15 cellular contexts compared by ENCODE assay signal in the genomic region with DNA sequence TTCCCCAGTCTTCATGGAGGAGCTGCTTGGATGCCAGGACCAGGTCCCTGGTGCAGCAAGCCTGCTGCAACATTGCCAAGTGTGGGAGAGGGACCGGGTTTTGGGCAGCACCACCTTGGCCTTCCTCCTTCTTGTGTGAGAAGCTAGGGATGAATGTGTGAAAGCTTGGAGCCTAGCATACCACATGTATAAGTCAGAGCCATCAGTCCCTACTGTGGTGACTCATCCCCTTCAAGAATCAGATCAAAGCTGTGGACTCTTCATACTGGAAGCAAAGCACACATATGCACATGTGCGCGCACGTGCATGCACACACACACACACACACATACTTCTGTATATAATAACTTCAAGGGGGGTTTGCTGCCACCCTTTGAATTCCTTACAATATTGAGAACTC.
DNase-seq lines count a peak whose midpoint lies in the region; ATAC-seq, FAIRE-seq and TF ChIP-seq lines count a peak whose summit lies in the region.
"Had no signal": no experiment of that assay in that cellular context is flagged by ENCODE, and none has a peak within 500 bp of the region (broad histone marks: within the 10 kb centered on the region; RNA-seq: fewer than 3 reads in every experiment).

No MANE protein-coding gene starts in this region.

- no peak overlapping the region for H3K4me3 Mint-ChIP-seq in astrocyte (ENCODE audit: unreplicated experiment)
- H3K4me3 Mint-ChIP-seq in chondrocyte (ENCODE audit: unreplicated experiment) = no peak overlapping the region

- H3K27me3 ChIP-seq in ACC112 (ENCODE audit: insufficient read depth, low read length) (no peaks in the 10 kb centered on the region), astrocyte (ENCODE audit: insufficient read depth, low read length) (peaks cover 2% of the 10 kb centered on the region)
- H3K27me3 ChIP-seq: BLaER1, ovary had no signal

- peaks cover 13% of the 10 kb centered on the region for H3K4me1 Mint-ChIP-seq in astrocyte (ENCODE audit: low read depth, unreplicated experiment)
- H3K4me1 Mint-ChIP-seq in chondrocyte (ENCODE audit: low read depth) = peaks cover 6% of the 10 kb centered on the region

- DNase-seq in HFF-Myc (ENCODE audit: extremely low read depth, low read depth) = peak; percentile 62
- DNase-seq in astrocyte (ENCODE audit: low read depth) = peak; percentile 93
- peak; percentile 74 for DNase-seq in iris pigment epithelial cell (ENCODE audit: low read depth)
- no peak for DNase-seq in NCI-H524 (lab: John Stamatoyannopoulos, UW)
- no peak for DNase-seq in chondrocyte (ENCODE audit: low spot score)
- DNase-seq: activated CD8-positive, alpha-beta memory T cell treated with anti-CD3 and anti-CD28 coated beads for 24 hours; left ventricle myocardium inferior; NCI-H1092; ovary; stimulated activated CD4-positive, alpha-beta T cell treated with anti-CD3 and anti-CD28 coated beads, Interleukin-1b, Interleukin-23, amount 100 ng/mL, for 48 hours; stimulated activated naive CD4-positive, alpha-beta T cell treated with Interleukin-2 at 50 U/mL for 16 hours had no signal

- H3K27me3 Mint-ChIP-seq in astrocyte (ENCODE audit: low read depth, unreplicated experiment) (peaks cover 2% of the 10 kb centered on the region), chondrocyte (ENCODE audit: low read depth) (peaks cover 6% of the 10 kb centered on the region)

- H3K79me2 ChIP-seq in ACC112 (ENCODE audit: control insufficient read depth, insufficient read depth, low read length, unreplicated experiment) (no peaks in the 10 kb centered on the region), astrocyte (ENCODE audit: insufficient read depth, low read length) (no peaks in the 10 kb centered on the region)

- H4K20me1 ChIP-seq in astrocyte (ENCODE audit: insufficient read depth, low read length) = no peaks in the 10 kb centered on the region
- H4K20me1 ChIP-seq: BLaER1 had no signal

- TF ChIP-seq CTCF in HFF-Myc (IDR thresholded peaks at IDR 0.05; ENCODE audit: low read depth, low read length, missing control alignments) (no peak), astrocyte (IDR thresholded peaks at IDR 0.05; ENCODE audit: insufficient read depth, low read depth, low read length) (no peak), chondrocyte (IDR thresholded peaks at IDR 0.05) (no peak)

- H3K9ac ChIP-seq in astrocyte (ENCODE audit: low read length) = no peak overlapping the region
- H3K9ac ChIP-seq: BLaER1 had no signal

- H3K9me3 Mint-ChIP-seq in astrocyte (ENCODE audit: unreplicated experiment) (peaks cover 2% of the 10 kb centered on the region), chondrocyte (ENCODE audit: low read depth) (no peaks in the 10 kb centered on the region)

- H3K27ac Mint-ChIP-seq in astrocyte (ENCODE audit: unreplicated experiment) (peak overlapping the region; percentile 63), chondrocyte (ENCODE audit: unreplicated experiment) (no peak overlapping the region)

- peak overlapping the region; percentile 2 for H3K4me2 ChIP-seq in astrocyte (ENCODE audit: low read length)
- H3K4me2 ChIP-seq: BLaER1 had no signal

- H2AFZ ChIP-seq in ACC112 (ENCODE audit: low read length, unreplicated experiment) (no peak overlapping the region), astrocyte (ENCODE audit: low read depth, low read length) (no peak overlapping the region)

- ATAC-seq in GM21619 (IDR thresholded peaks at IDR 0.05; ENCODE audit: unreplicated experiment) = no peak
- ATAC-seq in HG03457 (IDR thresholded peaks at IDR 0.05; ENCODE audit: unreplicated experiment) = no peak

- no peaks in the 10 kb centered on the region for H3K36me3 ChIP-seq in ACC112 (ENCODE audit: insufficient read depth, low read length)
- H3K36me3 ChIP-seq in astrocyte (ENCODE audit: insufficient read depth, low read length) = no peaks in the 10 kb centered on the region
- H3K36me3 ChIP-seq: BLaER1, left ventricle myocardium inferior, ovary had no signal

- H3K36me3 Mint-ChIP-seq in astrocyte (ENCODE audit: low read depth, unreplicated experiment) (no peaks in the 10 kb centered on the region), chondrocyte (ENCODE audit: low read depth) (peaks cover 1% of the 10 kb centered on the region)

- H3K4me1 ChIP-seq in ACC112 (ENCODE audit: control insufficient read depth, insufficient read depth, low read length, unreplicated experiment) (peaks cover 16% of the 10 kb centered on the region), astrocyte (ENCODE audit: insufficient read depth, low read length) (peaks cover 4% of the 10 kb centered on the region)
- H3K4me1 ChIP-seq: left ventricle myocardium inferior had no signal

- H3K4me3 ChIP-seq in ACC112 (ENCODE audit: low read depth, low read length) = no peak overlapping the region
- no peak overlapping the region for H3K4me3 ChIP-seq in HFF-Myc (replicated peaks; ENCODE audit: low read depth, low read length)
- no peak overlapping the region for H3K4me3 ChIP-seq in astrocyte (ENCODE audit: insufficient read depth, low read depth, low read length)
- H3K4me3 ChIP-seq: BLaER1, left ventricle myocardium inferior, ovary had no signal

- H3K27ac ChIP-seq in ACC112 (ENCODE audit: low read depth, low read length) (peak overlapping the region; percentile 12; the same call in 1 of the 2 replicates), astrocyte (ENCODE audit: low read depth, low read length) (no peak overlapping the region)
- H3K27ac ChIP-seq: BLaER1, left ventricle myocardium inferior, ovary had no signal

- FAIRE-seq in astrocyte (lab: Jason Lieb, UNC) = peak; percentile 70

- no peaks in the 10 kb centered on the region for H3K9me3 ChIP-seq in astrocyte (ENCODE audit: insufficient read depth, low read depth, low read length)
- H3K9me3 ChIP-seq: BLaER1, left ventricle myocardium inferior, ovary had no signal

Comparison
In these comparisons a context has a peak if more than half of its experiments do, and no peak if none do; other contexts are left out.
1. DNase-seq: peak in HFF-Myc (single experiment), astrocyte (single experiment) and iris pigment epithelial cell (single experiment); none in NCI-H524 (0 of 2) and chondrocyte (single experiment).